15 cellular contexts compared by ENCODE assay signal in genomic region chr4:8023696-8024033, GRCh38.
A peak's percentile ranks its signal among the peaks of the same experiment; 100 is the strongest.
DNase-seq lines count a peak whose midpoint lies in the region; ATAC-seq and TF ChIP-seq lines count a peak whose summit lies in the region.
"Had no signal": no experiment of that assay in that cellular context is flagged by ENCODE, and none has a peak within 500 bp of the region (broad histone marks: within the 10 kb centered on the region; RNA-seq: fewer than 3 reads in every experiment).

No MANE protein-coding gene starts in this region.

- H3F3A ChIP-seq in PC-3 (ENCODE audit: low read length, unreplicated experiment), result no peaks in the 10 kb centered on the region

- H3K27ac ChIP-seq in PC-3 (ENCODE audit: low read length) (no peak overlapping the region), osteoblast (ENCODE audit: low read depth, low read length) (no peak overlapping the region)

- CTCF ChIA-PET in PC-3 (lab: Charles Lee), result no interaction called here

- intact Hi-C loops in PC-3 (cut with micrococcal nuclease), result no loop called here

- ATAC-seq in PC-3 (peak; percentile 76), HG03095 (IDR thresholded peaks at IDR 0.05; ENCODE audit: unreplicated experiment) (no peak)
- ATAC-seq: K562 had no signal

- H4K20me1 ChIP-seq in PC-3 (ENCODE audit: low read length), result no peaks in the 10 kb centered on the region
- H4K20me1 ChIP-seq in osteoblast (ENCODE audit: insufficient read depth, low read length), result no peaks in the 10 kb centered on the region

- H3K4me3 ChIP-seq in PC-3 (ENCODE audit: low read length) (no peak overlapping the region), osteoblast (ENCODE audit: insufficient read depth, low read length) (no peak overlapping the region)
- H3K4me3 ChIP-seq: HAP-1, K562 had no signal

- POLR2A ChIA-PET in PC-3 (lab: Charles Lee; ENCODE audit: unreplicated experiment), result no interaction called here

- BruUV-seq in PC-3 (replicated peaks; lab: Mats Ljungman, UMichigan), result no TSS peak

- H3K9me2 ChIP-seq in PC-3 (replicated peaks; ENCODE audit: low read length), result no peaks in the 10 kb centered on the region

- H3K4me1 ChIP-seq in PC-3 (ENCODE audit: insufficient read depth, low read length) (0 out of 2 replicates have a peak, but pooled peaks cover 6% of the 10 kb centered on the region), osteoblast (ENCODE audit: insufficient read depth, low read length) (no peaks in the 10 kb centered on the region)
- H3K4me1 ChIP-seq: HAP-1 had no signal

- DNase-seq in COLO668 (lab: John Stamatoyannopoulos, UW; ENCODE audit: unreplicated experiment) (peak; percentile 52), DMS53 (lab: John Stamatoyannopoulos, UW) (peak; percentile 86), PC-3 (no peak), osteoblast (ENCODE audit: insufficient read length, low spot score, missing footprints) (peak; percentile 77), NCI-H774 (lab: John Stamatoyannopoulos, UW) (no peak), SW480 (ENCODE audit: low spot score) (no peak)
- DNase-seq: ACHN; BE2C; C1 segment of cervical spinal cord; CD4-positive, CD25-positive, alpha-beta regulatory T cell; CD8-positive, alpha-beta memory T cell; IMR-90 had no signal

- H3K36me3 ChIP-seq in PC-3 (ENCODE audit: low read depth, low read length), result no peaks in the 10 kb centered on the region
- H3K36me3 ChIP-seq in osteoblast (ENCODE audit: insufficient read depth, low read length), result no peaks in the 10 kb centered on the region
- H3K36me3 ChIP-seq: BE2C, HAP-1 had no signal

- H3K79me2 ChIP-seq in PC-3 (ENCODE audit: low read length) (no peaks in the 10 kb centered on the region), osteoblast (ENCODE audit: insufficient read depth, low read length) (no peaks in the 10 kb centered on the region)

- H3K9me3 ChIP-seq in PC-3 (ENCODE audit: low read length) (no peaks in the 10 kb centered on the region), osteoblast (ENCODE audit: low read depth, low read length) (no peaks in the 10 kb centered on the region)
- H3K9me3 ChIP-seq: BE2C, HAP-1 had no signal

- H3K4me2 ChIP-seq in PC-3 (ENCODE audit: low read length) (no peak overlapping the region), osteoblast (ENCODE audit: insufficient read depth, low read length) (no peak overlapping the region)

- TF ChIP-seq CTCF in PC-3 (conservative IDR thresholded peaks at IDR 0.05; ENCODE audit: low read depth, low read length) (no peak), osteoblast (IDR thresholded peaks at IDR 0.05; ENCODE audit: extremely low read depth, low read depth, low read length) (no peak)

- no peaks in the 10 kb centered on the region for H3K27me3 ChIP-seq in PC-3 (ENCODE audit: low read length)
- peaks cover 26% of the 10 kb centered on the region for H3K27me3 ChIP-seq in osteoblast (ENCODE audit: insufficient read depth, low read length)
- H3K27me3 ChIP-seq: BE2C had no signal

- no peak overlapping the region for H3K9ac ChIP-seq in PC-3 (ENCODE audit: low read length)

- H2AFZ ChIP-seq in PC-3 (ENCODE audit: low read length), result no peak overlapping the region
- no peak overlapping the region for H2AFZ ChIP-seq in osteoblast (ENCODE audit: low read length)

Comparison
In these comparisons a context has a peak if more than half of its experiments do, and no peak if none do; other contexts are left out.
1. DNase-seq: peak in COLO668 (single experiment), DMS53 (single experiment) and osteoblast (single experiment); none in PC-3 (single experiment), NCI-H774 (single experiment) and SW480 (single experiment).